34 cellular contexts compared by ENCODE assay signal in the genomic region with DNA sequence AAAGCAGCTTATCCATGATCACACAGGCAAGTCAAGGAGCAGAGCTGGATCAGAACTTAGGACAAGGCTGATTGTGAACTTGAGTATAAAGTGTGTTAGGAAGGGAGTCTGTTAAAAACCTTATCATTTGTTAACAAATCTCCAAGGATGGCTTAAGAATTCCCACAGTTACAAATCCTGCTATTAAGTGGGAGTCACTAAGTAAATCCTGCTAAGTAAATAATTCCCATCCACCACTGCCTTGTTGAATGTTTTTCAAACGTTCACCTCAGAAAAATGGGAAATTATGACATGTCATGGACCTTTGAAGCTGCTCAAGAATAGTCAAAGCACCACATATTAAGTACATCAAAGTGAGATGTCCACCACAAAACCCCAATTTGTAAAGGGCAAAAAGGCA.
DNase-seq lines count a peak whose midpoint lies in the region; ATAC-seq, FAIRE-seq and TF ChIP-seq lines count a peak whose summit lies in the region.
"Had no signal": no experiment of that assay in that cellular context is flagged by ENCODE, and none has a peak within 500 bp of the region (broad histone marks: within the 10 kb centered on the region; RNA-seq: fewer than 3 reads in every experiment).

No MANE protein-coding gene starts in this region.

- no peaks in the 10 kb centered on the region; the same call in 1 of the 2 replicates for H4K20me1 ChIP-seq in HepG2 (ENCODE audit: insufficient read depth, low read length)
- H4K20me1 ChIP-seq in PC-3 (ENCODE audit: low read length) = no peaks in the 10 kb centered on the region
- H4K20me1 ChIP-seq: BLaER1 had no signal

- H3K27me3 ChIP-seq in HepG2 (ENCODE audit: control insufficient read depth in 1 of 2, insufficient read depth in 2 of 2, low read length in 2 of 2) (no peaks in the 10 kb centered on the region), right lobe of liver (no peaks in the 10 kb centered on the region), PC-3 (ENCODE audit: low read length) (no peaks in the 10 kb centered on the region)
- H3K27me3 ChIP-seq: BE2C; BLaER1; BLaER1 treated with 17β-estradiol and CSF1 and Interleukin-3, amounts not matched to agents 10 nM and 100 nM had no signal

- no peak for TF ChIP-seq POLR2A in HepG2 (IDR thresholded peaks at IDR 0.05; ENCODE audit: insufficient read depth in 1 of 2, low read depth in 2 of 2, low read length in 2 of 2)
- TF ChIP-seq POLR2A in right lobe of liver (IDR thresholded peaks at IDR 0.05) = no peak

- H3K4me2 ChIP-seq in HepG2 (ENCODE audit: low read depth, low read length) = no peak overlapping the region
- peak overlapping the region; percentile 11; the same call in 1 of the 2 replicates for H3K4me2 ChIP-seq in PC-3 (ENCODE audit: low read length)
- H3K4me2 ChIP-seq: A549; BLaER1; BLaER1 treated with 17β-estradiol and CSF1 and Interleukin-3, amounts not matched to agents 10 nM and 100 nM had no signal

- no peak for FAIRE-seq in HepG2 (lab: Jason Lieb, UNC)
- FAIRE-seq in D721Med (lab: Jason Lieb, UNC) = peak; percentile 77
- FAIRE-seq: A204.1, A549 had no signal

- ATAC-seq in HepG2 (no peak), right lobe of liver (no peak), PC-3 (peak; percentile 81), HG03439 (IDR thresholded peaks at IDR 0.05; ENCODE audit: unreplicated experiment) (no peak)
- ATAC-seq: A549; CD8-positive, alpha-beta T cell had no signal

- no peaks in the 10 kb centered on the region for H3F3A ChIP-seq in PC-3 (ENCODE audit: low read length, unreplicated experiment)

- H3K79me2 ChIP-seq in HepG2 (ENCODE audit: insufficient read depth, low read length) (peaks cover 2% of the 10 kb centered on the region), PC-3 (ENCODE audit: low read length) (no peaks in the 10 kb centered on the region)

- no peak for TF ChIP-seq CTCF in HepG2 (CRISPR knock-in tag; IDR thresholded peaks at IDR 0.05)
- TF ChIP-seq CTCF in right lobe of liver (IDR thresholded peaks at IDR 0.05) = no peak
- TF ChIP-seq CTCF in D721Med (IDR thresholded peaks at IDR 0.05; ENCODE audit: insufficient read depth, missing control alignments) = no peak
- TF ChIP-seq CTCF in HEK293 (tag by site-specific recombination; IDR thresholded peaks at IDR 0.05) = no peak
- TF ChIP-seq CTCF in PC-3 (conservative IDR thresholded peaks at IDR 0.05; ENCODE audit: low read depth, low read length) = no peak

- TF ChIP-seq RAD21 in HepG2 (CRISPR knock-in tag; IDR thresholded peaks at IDR 0.05) = no peak

- in situ Hi-C loops in HepG2 (cut with HindIII; ENCODE audit: extremely low pct_ligation_motif_present, low pct_unique_long_range_greater_than_20kb) = no loop called here

- H3K27ac ChIP-seq in HepG2 (ENCODE audit: extremely low read length, insufficient read depth, low read length) (no peak overlapping the region), right lobe of liver (no peak overlapping the region), HEK293 (ENCODE audit: extremely low read depth, low read depth, low read length) (no peak overlapping the region), PC-3 (ENCODE audit: low read length) (peak overlapping the region; percentile 64)
- H3K27ac ChIP-seq: 22Rv1; A549; BLaER1; BLaER1 treated with 17β-estradiol and CSF1 and Interleukin-3, amounts not matched to agents 10 nM and 100 nM; C4-2B had no signal

- H2AFZ ChIP-seq in HepG2 (ENCODE audit: low read length) (no peak overlapping the region), PC-3 (ENCODE audit: low read length) (no peak overlapping the region)

- H3K9ac ChIP-seq in HepG2 (ENCODE audit: insufficient read depth, low read depth, low read length) (no peak overlapping the region), PC-3 (ENCODE audit: low read length) (peak overlapping the region; percentile 24; the same call in 1 of the 2 replicates)
- H3K9ac ChIP-seq: BLaER1; BLaER1 treated with 17β-estradiol and CSF1 and Interleukin-3, amounts not matched to agents 10 nM and 100 nM had no signal

- TF ChIP-seq EP300 in HepG2 (IDR thresholded peaks at IDR 0.05; ENCODE audit: low read depth in 2 of 2, low read length in 2 of 2) (no peak), HepG2 (CRISPR knock-in tag; IDR thresholded peaks at IDR 0.05; ENCODE audit: borderline replicate concordance) (no peak)

- no peaks in the 10 kb centered on the region for H3K9me2 ChIP-seq in PC-3 (replicated peaks; ENCODE audit: low read length)

- H3K36me3 ChIP-seq in HepG2 (replicated peaks in 1 of 2; ENCODE audit: control insufficient read depth in 1 of 2, insufficient read depth in 2 of 2, low read length in 2 of 2) (no peaks in the 10 kb centered on the region), right lobe of liver (no peaks in the 10 kb centered on the region), HEK293 (ENCODE audit: control insufficient read depth in 2 of 2, insufficient read depth in 1 of 2, low read length in 2 of 2) (no peaks in the 10 kb centered on the region), PC-3 (ENCODE audit: low read depth, low read length) (no peaks in the 10 kb centered on the region)
- H3K36me3 ChIP-seq: BE2C had no signal

- CTCF ChIA-PET in HepG2 (lab: Yijun Ruan, JAX; ENCODE audit: low intra/inter-chr PET ratio, low total read pairs) = no interaction called here
- CTCF ChIA-PET in HEK293 (lab: Yijun Ruan, JAX) = interaction anchor here (2.0 kb wide), 1 partner anchor 31 kb away, joined by 5 read pairs; no protein-coding TSS in a partner anchor
- CTCF ChIA-PET in PC-3 (lab: Charles Lee) = no interaction called here

- H3K4me3 ChIP-seq in HepG2 (replicated peaks in 1 of 3; ENCODE audit: insufficient read depth in 1 of 3, low read depth in 2 of 3, low read length in 3 of 3) (no peak overlapping the region), right lobe of liver (no peak overlapping the region), HEK293 (ENCODE audit: low read depth, low read length) (no peak overlapping the region), PC-3 (ENCODE audit: low read length) (no peak overlapping the region)
- H3K4me3 ChIP-seq: A549; BLaER1; BLaER1 treated with 17β-estradiol and CSF1 and Interleukin-3, amounts not matched to agents 10 nM and 100 nM had no signal

- H3K4me1 ChIP-seq in HepG2 (ENCODE audit: insufficient read depth, low read length) (peaks cover 12% of the 10 kb centered on the region), right lobe of liver (no peaks in the 10 kb centered on the region), HEK293 (ENCODE audit: control insufficient read depth, insufficient read depth, low read length) (peaks cover 6% of the 10 kb centered on the region), PC-3 (ENCODE audit: insufficient read depth, low read length) (peaks cover 19% of the 10 kb centered on the region)
- H3K4me1 ChIP-seq: BE2C; BLaER1; BLaER1 treated with 17β-estradiol and CSF1 and Interleukin-3, amounts not matched to agents 10 nM and 100 nM; Caco-2 had no signal

- intact Hi-C loops in HepG2 (cut with micrococcal nuclease; ENCODE audit: unreplicated experiment) (no loop called here), right lobe of liver (cut with DNase I) (no loop called here), PC-3 (cut with micrococcal nuclease) (no loop called here)

- no peaks in the 10 kb centered on the region for H3K9me3 ChIP-seq in HepG2 (ENCODE audit: low read length)
- H3K9me3 ChIP-seq in right lobe of liver = no peaks in the 10 kb centered on the region
- H3K9me3 ChIP-seq in HEK293 (ENCODE audit: control insufficient read depth, insufficient read depth, low read depth, low read length) = no peaks in the 10 kb centered on the region
- no peaks in the 10 kb centered on the region for H3K9me3 ChIP-seq in PC-3 (ENCODE audit: low read length)
- H3K9me3 ChIP-seq: A549, BE2C, Caco-2 had no signal

- DNase-seq in HepG2 (ENCODE audit: low spot score) = peak; percentile 44
- DNase-seq in right lobe of liver = no peak
- DNase-seq in D721Med (ENCODE audit: insufficient read length, low spot score) = no peak
- DNase-seq in PC-3 = peak; percentile 64
- DNase-seq in mesenteric fat pad (ENCODE audit: low spot score) = no peak
- DNase-seq in UCSD-AML1 (lab: John Stamatoyannopoulos, UW; ENCODE audit: unreplicated experiment) = no peak
- DNase-seq: 8988T; ACHN; AML-193; BE2C; C1 segment of cervical spinal cord; Caco-2; Calu3; CD4-positive, alpha-beta memory T cell; CD4-positive, alpha-beta T cell; CD4-positive, CD25-positive, alpha-beta regulatory T cell; CD8-positive, alpha-beta memory T cell; CD8-positive, alpha-beta T cell; COR-L47; DMS 273 treated with DMSO at 0.1 percent for 48 hours; DMS153; DMS53; DMS79; DMS79 treated with DMSO at 0.1 percent for 48 hours; DND-41; EL had no signal

- BruUV-seq in HepG2 (replicated peaks; lab: Mats Ljungman, UMichigan) (no TSS peak), PC-3 (replicated peaks; lab: Mats Ljungman, UMichigan) (no TSS peak)

- WGBS in HepG2 (ENCODE audit: low lambda C conversion rate) = 0% methylated on average over 1 of the region's 1 CpG
- 43% methylated on average over 1 of the region's 1 CpG for WGBS in right lobe of liver (ENCODE audit: insufficient coverage, low coverage, low lambda C conversion rate, missing lambda C conversion rate)

- POLR2A ChIA-PET in HepG2 (lab: Yijun Ruan, JAX) (no interaction called here), HEK293 (lab: Yijun Ruan, JAX) (no interaction called here), PC-3 (lab: Charles Lee; ENCODE audit: unreplicated experiment) (no interaction called here)

TF ChIP-seq in HepG2, 621 proteins besides CTCF, POLR2A, EP300 and RAD21 (continues in another document):
- TF ChIP-seq ZNF572 (CRISPR knock-in tag; IDR thresholded peaks at IDR 0.05) = no peak
- no peak for TF ChIP-seq FOXA1 (IDR thresholded peaks at IDR 0.05)
- TF ChIP-seq FOXA1 (CRISPR knock-in tag; IDR thresholded peaks at IDR 0.05) = 0 out of 2 replicates have a peak, but pooled peaks have one; percentile 5
- TF ChIP-seq ZNF792 (CRISPR knock-in tag; IDR thresholded peaks at IDR 0.05) = no peak
- TF ChIP-seq HDAC6 (IDR thresholded peaks at IDR 0.05; ENCODE audit: low read depth, low read length) = no peak
- TF ChIP-seq TCF7 (IDR thresholded peaks at IDR 0.05; ENCODE audit: low read depth) = peak; percentile 34; the same call in 1 of the 2 replicates
- no peak for TF ChIP-seq ZNF367 (CRISPR knock-in tag; IDR thresholded peaks at IDR 0.05; ENCODE audit: borderline replicate concordance)

TF ChIP-seq in HEK293, 187 proteins besides CTCF, POLR2A, EP300 and RAD21:
- 0 out of 2 replicates have a peak, but pooled peaks have one; percentile 2 for TF ChIP-seq ZNF768 (tag by site-specific recombination; IDR thresholded peaks at IDR 0.05)
- TF ChIP-seq, protein P1, sequence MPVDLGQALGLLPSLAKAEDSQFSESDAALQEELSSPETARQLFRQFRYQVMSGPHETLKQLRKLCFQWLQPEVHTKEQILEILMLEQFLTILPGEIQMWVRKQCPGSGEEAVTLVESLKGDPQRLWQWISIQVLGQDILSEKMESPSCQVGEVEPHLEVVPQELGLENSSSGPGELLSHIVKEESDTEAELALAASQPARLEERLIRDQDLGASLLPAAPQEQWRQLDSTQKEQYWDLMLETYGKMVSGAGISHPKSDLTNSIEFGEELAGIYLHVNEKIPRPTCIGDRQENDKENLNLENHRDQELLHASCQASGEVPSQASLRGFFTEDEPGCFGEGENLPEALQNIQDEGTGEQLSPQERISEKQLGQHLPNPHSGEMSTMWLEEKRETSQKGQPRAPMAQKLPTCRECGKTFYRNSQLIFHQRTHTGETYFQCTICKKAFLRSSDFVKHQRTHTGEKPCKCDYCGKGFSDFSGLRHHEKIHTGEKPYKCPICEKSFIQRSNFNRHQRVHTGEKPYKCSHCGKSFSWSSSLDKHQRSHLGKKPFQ (tag by site-specific recombination; IDR thresholded peaks at IDR 0.05) = no peak

Comparison
In these comparisons a context has a peak if more than half of its experiments do, and no peak if none do; other contexts are left out.
1. DNase-seq: peak in HepG2 (single experiment) and PC-3 (single experiment); none in right lobe of liver (0 of 3), D721Med (single experiment), mesenteric fat pad (single experiment) and UCSD-AML1 (single experiment).
2. Of the 63 proteins assayed by ChIP-seq in both HepG2 and HEK293: peak only in HepG2: none; only in HEK293: ZNF768; in both: none; in neither: 62.